In genomic region chr3:52144034-52144795, GRCh38 we compare ENCODE assay signal across 8 cellular contexts. TPM values are rescaled to one million over a fixed set of nuclear protein-coding genes. Genes with fewer than 3 reads are reported as not detected.
A peak's percentile ranks its signal among the peaks of the same experiment; 100 is the strongest.
DNase-seq lines count a peak whose midpoint lies in the region; ATAC-seq and TF ChIP-seq lines count a peak whose summit lies in the region.

No MANE protein-coding gene starts in this region.

- H3K9me3 ChIP-seq in Karpas-422 (ENCODE audit: low read length) (no peaks in the 10 kb centered on the region), cardiac muscle cell (ENCODE audit: low read depth) (no peaks in the 10 kb centered on the region), psoas muscle (no peaks in the 10 kb centered on the region), vagina (no peaks in the 10 kb centered on the region)

- no peaks in the 10 kb centered on the region for H3K36me3 ChIP-seq in Karpas-422 (ENCODE audit: insufficient read depth, low read length)
- no peaks in the 10 kb centered on the region for H3K36me3 ChIP-seq in cardiac muscle cell
- no peaks in the 10 kb centered on the region for H3K36me3 ChIP-seq in psoas muscle (ENCODE audit: insufficient read depth in 1 of 2, low read depth in 1 of 2)
- no peaks in the 10 kb centered on the region for H3K36me3 ChIP-seq in vagina

- no peak overlapping the region for H3K9ac ChIP-seq in Karpas-422 (ENCODE audit: low read length)

- H2AFZ ChIP-seq in Karpas-422 (ENCODE audit: low read length): no peak overlapping the region

- H3K9me2 ChIP-seq in Karpas-422 (replicated peaks; ENCODE audit: insufficient read depth, low read length): no peaks in the 10 kb centered on the region

- ATAC-seq in psoas muscle: peak; percentile 75 to 83 (median 79)

- intact Hi-C loops in psoas muscle (cut with DNase I): loop anchor here (1.0 to 5.0 kb wide), 4 partner anchors 21 to 143 kb away; partner anchors contain the start of gene DUSP7 (in 1 of the 2)
- intact Hi-C loops in vagina (cut with DNase I): loop anchor here (5.0 kb wide), 1 partner anchor 142 kb away; no protein-coding TSS in a partner anchor

- H3K27ac ChIP-seq in Karpas-422 (ENCODE audit: low read length) (no peak overlapping the region), cardiac muscle cell (no peak overlapping the region), psoas muscle (no peak overlapping the region), vagina (no peak overlapping the region)

- DNase-seq in NCI-H1694 treated with DMSO at 0.1 percent for 48 hours (lab: John Stamatoyannopoulos, UW): peak; percentile 14
- DNase-seq in NCI-H1694 (lab: John Stamatoyannopoulos, UW): no peak
- DNase-seq in Karpas-422: peak; percentile 93
- DNase-seq in SW480 (ENCODE audit: low spot score): peak; percentile 63
- peak; percentile 76 for DNase-seq in activated naive CD8-positive, alpha-beta T cell treated with anti-CD3 and anti-CD28 coated beads, Interleukin-2, amount 50 U/mL, for 16 hours (ENCODE audit: low read depth, low spot score)
- DNase-seq in cardiac muscle cell (ENCODE audit: low read depth in 1 of 2, low spot score in 1 of 2): peak; percentile 89
- DNase-seq in psoas muscle: peak; percentile 83 to 90
- peak in 1 of 2 donors; percentile 88 for DNase-seq in vagina (ENCODE audit: extremely low spot score in 2 of 2)

- H3K4me2 ChIP-seq in Karpas-422 (ENCODE audit: low read depth, low read length, poor library complexity, severe bottlenecking): no peak overlapping the region

- peaks cover 3% of the 10 kb centered on the region; the same call in 1 of the 2 replicates for H3K4me1 ChIP-seq in Karpas-422 (ENCODE audit: low read length)
- peaks cover 3% of the 10 kb centered on the region for H3K4me1 ChIP-seq in cardiac muscle cell (ENCODE audit: low read depth)
- H3K4me1 ChIP-seq in psoas muscle: peaks cover 19% of the 10 kb centered on the region
- peaks cover 4% of the 10 kb centered on the region for H3K4me1 ChIP-seq in vagina

- H4K20me1 ChIP-seq in Karpas-422 (ENCODE audit: insufficient read depth, low read depth, low read length): no peaks in the 10 kb centered on the region

- no peaks in the 10 kb centered on the region for H3K79me2 ChIP-seq in Karpas-422 (ENCODE audit: low read length)

- WGBS in psoas muscle, 3 donors: 42 to 79% (median 56%) methylated on average over 3 of the region's 3 CpGs

- TF ChIP-seq CTCF in cardiac muscle cell (IDR thresholded peaks at IDR 0.05; ENCODE audit: low read depth, low read length) (peak; percentile 93), psoas muscle (IDR thresholded peaks at IDR 0.05) (peak; percentile 97), vagina (IDR thresholded peaks at IDR 0.05) (peak; percentile 95 to 99 (median 99))

- H3K4me3 ChIP-seq in Karpas-422 (ENCODE audit: low read length) (no peak overlapping the region), cardiac muscle cell (no peak overlapping the region), psoas muscle (no peak overlapping the region), vagina (no peak overlapping the region)

- H3K27me3 ChIP-seq in Karpas-422 (ENCODE audit: low read length) (no peaks in the 10 kb centered on the region), cardiac muscle cell (no peaks in the 10 kb centered on the region), psoas muscle (ENCODE audit: insufficient read depth in 3 of 3, low read length in 2 of 3) (no peaks in the 10 kb centered on the region), vagina (no peaks in the 10 kb centered on the region)

- TF ChIP-seq POLR2A in vagina (IDR thresholded peaks at IDR 0.05): no peak

RNA-seq across cellular contexts. Expression of gene POC1A, which starts 10.0 kb away (rescaled TPM):
- total RNA-seq in Karpas-422 (2014; rRNA removed; shearing (Covaris generic); ENCODE audit: low replicate concordance): 12.7 and 18.6 TPM in 2 replicates
- total RNA-seq in cardiac muscle cell (6.0 and 12.4 TPM in 2 replicates), psoas muscle (1 to 10 TPM; 1.1 to 3.2 (median 1.6) TPM), vagina (0.74 TPM)
- polyA plus RNA-seq in cardiac muscle cell (10.6 and 24.0 TPM in 2 replicates), psoas muscle (1 to 10 TPM in 2 of 3 donors, under 1 TPM in 1; 0.87 to 2.9 (median 2.1) TPM)

RNA-seq across cellular contexts. Expression of gene ALAS1, which starts 53.7 kb away (rescaled TPM):
- total RNA-seq in Karpas-422 (2014; rRNA removed; shearing (Covaris generic); ENCODE audit: low replicate concordance): 24.8 and 41.6 TPM in 2 replicates
- 68.7 and 80.2 TPM in 2 replicates for total RNA-seq in cardiac muscle cell
- polyA plus RNA-seq in cardiac muscle cell: 76.5 and 88.7 TPM in 2 replicates
- 10 to 100 TPM; 50.1 to 89.4 (median 68.1) TPM for total RNA-seq in psoas muscle
- 100 to 1,000 TPM in 2 of 3 donors, 10 to 100 TPM in 1; 75.2 to 138 (median 121) TPM for polyA plus RNA-seq in psoas muscle
- 41.5 TPM for total RNA-seq in vagina
